In the genomic region with DNA sequence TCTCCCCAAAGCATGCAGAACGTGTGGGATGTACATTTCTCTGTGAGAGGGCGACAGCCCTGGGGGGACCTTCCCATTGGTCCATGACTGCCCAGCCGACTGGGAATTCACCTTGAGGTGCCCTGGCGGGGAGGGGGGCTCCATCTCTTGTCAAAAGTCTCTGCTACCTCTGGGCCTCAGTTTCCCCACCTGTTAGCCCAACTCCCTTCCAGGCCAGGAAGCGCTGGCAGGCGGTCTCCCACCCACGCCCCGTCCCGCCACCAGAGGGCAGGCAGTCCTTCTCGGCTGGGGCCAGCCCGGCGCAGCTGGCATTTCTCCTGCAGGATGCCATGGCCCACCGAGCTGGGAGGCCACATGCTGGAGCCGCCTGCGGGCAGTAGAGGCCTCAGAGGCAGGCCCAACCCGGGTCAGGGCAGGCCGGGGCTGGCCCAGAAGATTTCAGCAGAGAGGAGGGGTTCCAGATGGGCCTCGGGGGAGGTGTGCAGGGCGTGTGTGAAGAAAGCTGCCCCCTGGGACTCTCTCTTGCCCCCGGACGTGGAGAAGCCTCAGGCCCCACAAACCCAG, we compare ENCODE assay signal across 1 cellular context.
TF ChIP-seq lines count a peak whose summit lies in the region.

No MANE protein-coding gene starts in this region.

TF ChIP-seq in K562, 482 proteins besides CTCF, POLR2A, EP300 and RAD21:
- TF ChIP-seq KAT7 (CRISPR knock-in tag; IDR thresholded peaks at IDR 0.05; ENCODE audit: borderline replicate concordance) (0 out of 2 replicates have a peak, but pooled peaks have one; percentile 64), BCOR (IDR thresholded peaks at IDR 0.05) (peak; percentile 43; the same call in 1 of the 2 replicates), SLC30A9 (CRISPR knock-in tag; IDR thresholded peaks at IDR 0.05) (no peak), ZNF408 (CRISPR knock-in tag; IDR thresholded peaks at IDR 0.05; ENCODE audit: low read depth) (no peak), FIP1L1 (IDR thresholded peaks at IDR 0.05; ENCODE audit: low read depth, low read length, poor library complexity, severe bottlenecking) (peak; percentile 54), MTA1 (IDR thresholded peaks at IDR 0.05; ENCODE audit: borderline replicate concordance) (no peak), ASH1L (IDR thresholded peaks at IDR 0.05; ENCODE audit: borderline replicate concordance, low read depth, partially characterized antibody) (no peak), NBN (IDR thresholded peaks at IDR 0.05; ENCODE audit: low read depth) (no peak), ZFX (CRISPR knock-in tag; IDR thresholded peaks at IDR 0.05) (peak; percentile 46), RBFOX2 (IDR thresholded peaks at IDR 0.05; ENCODE audit: low read depth, low read length) (peak; percentile 44; the same call in 1 of the 2 replicates), ATF7 (IDR thresholded peaks at IDR 0.05) (no peak), PML (IDR thresholded peaks at IDR 0.05; ENCODE audit: low read length) (no peak), SMC3 (conservative IDR thresholded peaks at IDR 0.05; ENCODE audit: insufficient read depth, low read depth, low read length) (peak; percentile 62), MEF2A (IDR thresholded peaks at IDR 0.05; ENCODE audit: control insufficient read depth, low read depth, low read length) (no peak), MAZ (CRISPR knock-in tag; conservative IDR thresholded peaks at IDR 0.05 in 1 of 2, IDR thresholded peaks at IDR 0.05 in 1 of 2) (peak; percentile 23 to 30; a peak in 1 of 4 replicates), NFIC (IDR thresholded peaks at IDR 0.05) (peak; percentile 34), KLF13 (tag; IDR thresholded peaks at IDR 0.05; ENCODE audit: borderline replicate concordance, low read depth) (no peak), NONO (IDR thresholded peaks at IDR 0.05; ENCODE audit: low read depth in 2 of 2, low read length in 1 of 2) (no peak), CTBP1 (IDR thresholded peaks at IDR 0.05; ENCODE audit: borderline replicate concordance) (0 out of 2 replicates have a peak, but pooled peaks have one; percentile 32), MTA3 (IDR thresholded peaks at IDR 0.05; ENCODE audit: borderline replicate concordance) (0 out of 2 replicates have a peak, but pooled peaks have one; percentile 54), RBM25 (IDR thresholded peaks at IDR 0.05; ENCODE audit: low read depth, low read length, severe bottlenecking) (no peak), PPARD (CRISPR knock-in tag; IDR thresholded peaks at IDR 0.05) (no peak), NR2C1 (IDR thresholded peaks at IDR 0.05) (no peak), NR2C1 (tag; IDR thresholded peaks at IDR 0.05) (no peak), ZNF76 (CRISPR knock-in tag; IDR thresholded peaks at IDR 0.05; ENCODE audit: borderline replicate concordance) (no peak), KDM5B (IDR thresholded peaks at IDR 0.05; ENCODE audit: insufficient replicate concordance, low read depth, low read length) (no peak)
- TF ChIP-seq, protein P1, sequence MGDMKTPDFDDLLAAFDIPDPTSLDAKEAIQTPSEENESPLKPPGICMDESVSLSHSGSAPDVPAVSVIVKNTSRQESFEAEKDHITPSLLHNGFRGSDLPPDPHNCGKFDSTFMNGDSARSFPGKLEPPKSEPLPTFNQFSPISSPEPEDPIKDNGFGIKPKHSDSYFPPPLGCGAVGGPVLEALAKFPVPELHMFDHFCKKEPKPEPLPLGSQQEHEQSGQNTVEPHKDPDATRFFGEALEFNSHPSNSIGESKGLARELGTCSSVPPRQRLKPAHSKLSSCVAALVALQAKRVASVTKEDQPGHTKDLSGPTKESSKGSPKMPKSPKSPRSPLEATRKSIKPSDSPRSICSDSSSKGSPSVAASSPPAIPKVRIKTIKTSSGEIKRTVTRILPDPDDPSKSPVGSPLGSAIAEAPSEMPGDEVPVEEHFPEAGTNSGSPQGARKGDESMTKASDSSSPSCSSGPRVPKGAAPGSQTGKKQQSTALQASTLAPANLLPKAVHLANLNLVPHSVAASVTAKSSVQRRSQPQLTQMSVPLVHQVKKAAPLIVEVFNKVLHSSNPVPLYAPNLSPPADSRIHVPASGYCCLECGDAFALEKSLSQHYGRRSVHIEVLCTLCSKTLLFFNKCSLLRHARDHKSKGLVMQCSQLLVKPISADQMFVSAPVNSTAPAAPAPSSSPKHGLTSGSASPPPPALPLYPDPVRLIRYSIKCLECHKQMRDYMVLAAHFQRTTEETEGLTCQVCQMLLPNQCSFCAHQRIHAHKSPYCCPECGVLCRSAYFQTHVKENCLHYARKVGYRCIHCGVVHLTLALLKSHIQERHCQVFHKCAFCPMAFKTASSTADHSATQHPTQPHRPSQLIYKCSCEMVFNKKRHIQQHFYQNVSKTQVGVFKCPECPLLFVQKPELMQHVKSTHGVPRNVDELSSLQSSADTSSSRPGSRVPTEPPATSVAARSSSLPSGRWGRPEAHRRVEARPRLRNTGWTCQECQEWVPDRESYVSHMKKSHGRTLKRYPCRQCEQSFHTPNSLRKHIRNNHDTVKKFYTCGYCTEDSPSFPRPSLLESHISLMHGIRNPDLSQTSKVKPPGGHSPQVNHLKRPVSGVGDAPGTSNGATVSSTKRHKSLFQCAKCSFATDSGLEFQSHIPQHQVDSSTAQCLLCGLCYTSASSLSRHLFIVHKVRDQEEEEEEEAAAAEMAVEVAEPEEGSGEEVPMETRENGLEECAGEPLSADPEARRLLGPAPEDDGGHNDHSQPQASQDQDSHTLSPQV (IDR thresholded peaks at IDR 0.05), result peak; percentile 72; the same call in 1 of the 2 replicates
- TF ChIP-seq, protein P2, sequence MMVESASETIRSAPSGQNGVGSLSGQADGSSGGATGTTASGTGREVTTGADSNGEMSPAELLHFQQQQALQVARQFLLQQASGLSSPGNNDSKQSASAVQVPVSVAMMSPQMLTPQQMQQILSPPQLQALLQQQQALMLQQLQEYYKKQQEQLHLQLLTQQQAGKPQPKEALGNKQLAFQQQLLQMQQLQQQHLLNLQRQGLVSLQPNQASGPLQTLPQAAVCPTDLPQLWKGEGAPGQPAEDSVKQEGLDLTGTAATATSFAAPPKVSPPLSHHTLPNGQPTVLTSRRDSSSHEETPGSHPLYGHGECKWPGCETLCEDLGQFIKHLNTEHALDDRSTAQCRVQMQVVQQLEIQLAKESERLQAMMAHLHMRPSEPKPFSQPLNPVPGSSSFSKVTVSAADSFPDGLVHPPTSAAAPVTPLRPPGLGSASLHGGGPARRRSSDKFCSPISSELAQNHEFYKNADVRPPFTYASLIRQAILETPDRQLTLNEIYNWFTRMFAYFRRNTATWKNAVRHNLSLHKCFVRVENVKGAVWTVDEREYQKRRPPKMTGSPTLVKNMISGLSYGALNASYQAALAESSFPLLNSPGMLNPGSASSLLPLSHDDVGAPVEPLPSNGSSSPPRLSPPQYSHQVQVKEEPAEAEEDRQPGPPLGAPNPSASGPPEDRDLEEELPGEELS (CRISPR knock-in tag; IDR thresholded peaks at IDR 0.05; ENCODE audit: borderline replicate concordance), result no peak
- TF ChIP-seq, protein P3, sequence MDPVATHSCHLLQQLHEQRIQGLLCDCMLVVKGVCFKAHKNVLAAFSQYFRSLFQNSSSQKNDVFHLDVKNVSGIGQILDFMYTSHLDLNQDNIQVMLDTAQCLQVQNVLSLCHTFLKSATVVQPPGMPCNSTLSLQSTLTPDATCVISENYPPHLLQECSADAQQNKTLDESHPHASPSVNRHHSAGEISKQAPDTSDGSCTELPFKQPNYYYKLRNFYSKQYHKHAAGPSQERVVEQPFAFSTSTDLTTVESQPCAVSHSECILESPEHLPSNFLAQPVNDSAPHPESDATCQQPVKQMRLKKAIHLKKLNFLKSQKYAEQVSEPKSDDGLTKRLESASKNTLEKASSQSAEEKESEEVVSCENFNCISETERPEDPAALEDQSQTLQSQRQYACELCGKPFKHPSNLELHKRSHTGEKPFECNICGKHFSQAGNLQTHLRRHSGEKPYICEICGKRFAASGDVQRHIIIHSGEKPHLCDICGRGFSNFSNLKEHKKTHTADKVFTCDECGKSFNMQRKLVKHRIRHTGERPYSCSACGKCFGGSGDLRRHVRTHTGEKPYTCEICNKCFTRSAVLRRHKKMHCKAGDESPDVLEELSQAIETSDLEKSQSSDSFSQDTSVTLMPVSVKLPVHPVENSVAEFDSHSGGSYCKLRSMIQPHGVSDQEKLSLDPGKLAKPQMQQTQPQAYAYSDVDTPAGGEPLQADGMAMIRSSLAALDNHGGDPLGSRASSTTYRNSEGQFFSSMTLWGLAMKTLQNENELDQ (CRISPR knock-in tag; IDR thresholded peaks at IDR 0.05; ENCODE audit: borderline replicate concordance), result no peak
- TF ChIP-seq, protein P4, sequence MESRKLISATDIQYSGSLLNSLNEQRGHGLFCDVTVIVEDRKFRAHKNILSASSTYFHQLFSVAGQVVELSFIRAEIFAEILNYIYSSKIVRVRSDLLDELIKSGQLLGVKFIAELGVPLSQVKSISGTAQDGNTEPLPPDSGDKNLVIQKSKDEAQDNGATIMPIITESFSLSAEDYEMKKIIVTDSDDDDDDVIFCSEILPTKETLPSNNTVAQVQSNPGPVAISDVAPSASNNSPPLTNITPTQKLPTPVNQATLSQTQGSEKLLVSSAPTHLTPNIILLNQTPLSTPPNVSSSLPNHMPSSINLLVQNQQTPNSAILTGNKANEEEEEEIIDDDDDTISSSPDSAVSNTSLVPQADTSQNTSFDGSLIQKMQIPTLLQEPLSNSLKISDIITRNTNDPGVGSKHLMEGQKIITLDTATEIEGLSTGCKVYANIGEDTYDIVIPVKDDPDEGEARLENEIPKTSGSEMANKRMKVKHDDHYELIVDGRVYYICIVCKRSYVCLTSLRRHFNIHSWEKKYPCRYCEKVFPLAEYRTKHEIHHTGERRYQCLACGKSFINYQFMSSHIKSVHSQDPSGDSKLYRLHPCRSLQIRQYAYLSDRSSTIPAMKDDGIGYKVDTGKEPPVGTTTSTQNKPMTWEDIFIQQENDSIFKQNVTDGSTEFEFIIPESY (CRISPR knock-in tag; IDR thresholded peaks at IDR 0.05), result peak; percentile 99
- TF ChIP-seq, protein P5, sequence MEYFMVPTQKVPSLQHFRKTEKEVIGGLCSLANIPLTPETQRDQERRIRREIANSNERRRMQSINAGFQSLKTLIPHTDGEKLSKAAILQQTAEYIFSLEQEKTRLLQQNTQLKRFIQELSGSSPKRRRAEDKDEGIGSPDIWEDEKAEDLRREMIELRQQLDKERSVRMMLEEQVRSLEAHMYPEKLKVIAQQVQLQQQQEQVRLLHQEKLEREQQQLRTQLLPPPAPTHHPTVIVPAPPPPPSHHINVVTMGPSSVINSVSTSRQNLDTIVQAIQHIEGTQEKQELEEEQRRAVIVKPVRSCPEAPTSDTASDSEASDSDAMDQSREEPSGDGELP (CRISPR knock-in tag; IDR thresholded peaks at IDR 0.05; ENCODE audit: borderline replicate concordance), result peak; percentile 71; the same call in 1 of the 2 replicates
- TF ChIP-seq, protein P6, sequence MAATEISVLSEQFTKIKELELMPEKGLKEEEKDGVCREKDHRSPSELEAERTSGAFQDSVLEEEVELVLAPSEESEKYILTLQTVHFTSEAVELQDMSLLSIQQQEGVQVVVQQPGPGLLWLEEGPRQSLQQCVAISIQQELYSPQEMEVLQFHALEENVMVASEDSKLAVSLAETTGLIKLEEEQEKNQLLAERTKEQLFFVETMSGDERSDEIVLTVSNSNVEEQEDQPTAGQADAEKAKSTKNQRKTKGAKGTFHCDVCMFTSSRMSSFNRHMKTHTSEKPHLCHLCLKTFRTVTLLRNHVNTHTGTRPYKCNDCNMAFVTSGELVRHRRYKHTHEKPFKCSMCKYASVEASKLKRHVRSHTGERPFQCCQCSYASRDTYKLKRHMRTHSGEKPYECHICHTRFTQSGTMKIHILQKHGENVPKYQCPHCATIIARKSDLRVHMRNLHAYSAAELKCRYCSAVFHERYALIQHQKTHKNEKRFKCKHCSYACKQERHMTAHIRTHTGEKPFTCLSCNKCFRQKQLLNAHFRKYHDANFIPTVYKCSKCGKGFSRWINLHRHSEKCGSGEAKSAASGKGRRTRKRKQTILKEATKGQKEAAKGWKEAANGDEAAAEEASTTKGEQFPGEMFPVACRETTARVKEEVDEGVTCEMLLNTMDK (IDR thresholded peaks at IDR 0.05; ENCODE audit: borderline replicate concordance, insufficient read depth, low read depth, low read length, poor library complexity, severe bottlenecking), result peak; percentile 76
TF ChIP-seq in K562: peak in this region for 14.
